In the genomic region with DNA sequence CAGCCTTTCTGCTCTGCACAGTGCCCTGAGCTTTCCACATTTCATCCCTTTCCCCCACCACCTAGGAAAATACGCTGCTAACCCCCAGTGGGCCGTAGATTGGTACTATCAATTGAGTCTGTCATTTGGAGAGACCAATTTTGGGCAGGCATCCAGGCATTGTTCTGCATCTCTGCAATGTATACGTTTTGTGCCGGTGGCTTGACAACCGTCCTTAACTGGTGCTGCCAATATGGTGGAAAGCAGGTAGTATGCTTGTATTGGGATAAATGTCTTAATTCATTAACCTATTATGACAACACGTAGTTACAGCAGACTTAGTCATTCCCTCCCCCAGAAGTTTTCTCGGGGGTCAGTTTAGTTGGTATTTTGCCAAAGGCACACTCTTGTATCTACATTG, we compare ENCODE assay signal across 9 cellular contexts. TPM values are rescaled to one million over a fixed set of nuclear protein-coding genes. Genes with fewer than 3 reads are reported as not detected.
DNase-seq lines count a peak whose midpoint lies in the region; ATAC-seq, FAIRE-seq and TF ChIP-seq lines count a peak whose summit lies in the region.
"Had no signal": no experiment of that assay in that cellular context is flagged by ENCODE, and none has a peak within 500 bp of the region (broad histone marks: within the 10 kb centered on the region; RNA-seq: fewer than 3 reads in every experiment).

No MANE protein-coding gene starts in this region.

- DNase-seq in Calu3 (no peak), HTR-8/SVneo (ENCODE audit: insufficient read length, low spot score) (no peak), mammary epithelial cell (no peak), nephron progenitor cell (no peak), NOMO-1 treated with DMSO at 0.1 percent for 48 hours (lab: John Stamatoyannopoulos, UW; ENCODE audit: unreplicated experiment) (no peak), left lung (no peak), SW 1271 (lab: John Stamatoyannopoulos, UW) (no peak)
- DNase-seq: colonic mucosa, GF-D8 had no signal

- H3K27ac ChIP-seq in mammary epithelial cell (ENCODE audit: insufficient read depth, low read depth, low read length) (no peak overlapping the region), left lung (no peak overlapping the region)
- H3K27ac ChIP-seq: colonic mucosa had no signal

- CTCF ChIA-PET in Calu3 (lab: Charles Lee): interaction anchor here (1.2 kb wide), 1 partner anchor 97 kb away, joined by 3 read pairs; no protein-coding TSS in a partner anchor
- CTCF ChIA-PET in mammary epithelial cell (lab: Charles Lee; ENCODE audit: low non-redundant PET): no interaction called here

- H2AFZ ChIP-seq in mammary epithelial cell (ENCODE audit: low read depth, low read length): no peak overlapping the region

- H3K27me3 Mint-ChIP-seq in Calu3 (ENCODE audit: unreplicated experiment) (peaks cover 66% of the 10 kb centered on the region), nephron progenitor cell (ENCODE audit: low read depth, poor library complexity) (peaks cover 95% of the 10 kb centered on the region)

- no peak for ATAC-seq in left lung

- H3K27me3 ChIP-seq in mammary epithelial cell (ENCODE audit: insufficient read depth, low read length) (peaks cover 14% of the 10 kb centered on the region), left lung (peaks cover 27 to 97% of the 10 kb centered on the region in 2 donors)

- H3K9me3 Mint-ChIP-seq in Calu3 (ENCODE audit: low read depth, unreplicated experiment): no peaks in the 10 kb centered on the region
- H3K9me3 Mint-ChIP-seq in nephron progenitor cell: peaks cover 8% of the 10 kb centered on the region

- H3K9ac ChIP-seq in mammary epithelial cell (ENCODE audit: insufficient read depth, low read length): no peak overlapping the region

- intact Hi-C loops in Calu3 (cut with micrococcal nuclease; ENCODE audit: unreplicated experiment): no loop called here
- intact Hi-C loops in mammary epithelial cell (cut with micrococcal nuclease): no loop called here
- intact Hi-C loops in left lung (cut with DNase I): no loop called here

- H3K4me2 ChIP-seq in mammary epithelial cell (ENCODE audit: insufficient read depth, low read depth, low read length): peak overlapping the region; percentile 100

- TF ChIP-seq CTCF in Calu3 (IDR thresholded peaks at IDR 0.05; ENCODE audit: unreplicated experiment) (no peak), mammary epithelial cell (conservative IDR thresholded peaks at IDR 0.05 in 1 of 2, IDR thresholded peaks at IDR 0.05 in 1 of 2; ENCODE audit: extremely low read depth in 1 of 2, insufficient read depth in 1 of 2, low read depth in 1 of 2, low read length in 2 of 2) (no peak), nephron progenitor cell (IDR thresholded peaks at IDR 0.05) (no peak), left lung (IDR thresholded peaks at IDR 0.05) (no peak)

- BruUV-seq in Calu3 (replicated peaks; lab: Mats Ljungman, UMichigan) (no TSS peak), mammary epithelial cell (replicated peaks; lab: Mats Ljungman, UMichigan) (no TSS peak)

- H3K4me1 Mint-ChIP-seq in Calu3 (ENCODE audit: low read depth, unreplicated experiment) (peaks cover 8% of the 10 kb centered on the region), nephron progenitor cell (peaks cover 25% of the 10 kb centered on the region)

- FAIRE-seq in HTR-8/SVneo (lab: Jason Lieb, UNC): peak; percentile 44

- dilution Hi-C loops in mammary epithelial cell (cut with HindIII; ENCODE audit: low sequenced_read_pairs): loop anchor here (5.0 kb wide), 1 partner anchor 45 kb away; no protein-coding TSS in a partner anchor

- H3K9me3 ChIP-seq in mammary epithelial cell (replicated peaks; ENCODE audit: insufficient read depth, low read length) (no peaks in the 10 kb centered on the region), left lung (no peaks in the 10 kb centered on the region)
- H3K9me3 ChIP-seq: colonic mucosa had no signal

- H3K4me3 ChIP-seq in mammary epithelial cell (replicated peaks in 1 of 3; ENCODE audit: insufficient read depth in 1 of 3, low read depth in 2 of 3, low read length in 3 of 3): no peak overlapping the region
- peak overlapping the region in 1 of 2 donors; percentile 50 for H3K4me3 ChIP-seq in left lung

- H3K27ac Mint-ChIP-seq in Calu3 (ENCODE audit: unreplicated experiment) (no peak overlapping the region), nephron progenitor cell (no peak overlapping the region)

- H3K4me1 ChIP-seq in mammary epithelial cell (ENCODE audit: insufficient read depth, low read length) (peaks cover 12% of the 10 kb centered on the region), left lung (peaks cover 10 to 19% of the 10 kb centered on the region in 2 donors)
- H3K4me1 ChIP-seq: colonic mucosa had no signal

- H3K36me3 Mint-ChIP-seq in Calu3 (ENCODE audit: insufficient read depth, unreplicated experiment): peaks cover 14% of the 10 kb centered on the region
- H3K36me3 Mint-ChIP-seq in nephron progenitor cell (ENCODE audit: low read depth): no peaks in the 10 kb centered on the region

- H3K36me3 ChIP-seq in mammary epithelial cell (ENCODE audit: insufficient read depth, low read length) (no peaks in the 10 kb centered on the region), left lung (no peaks in the 10 kb centered on the region)
- H3K36me3 ChIP-seq: colonic mucosa had no signal

- WGBS in mammary epithelial cell (ENCODE audit: low coverage, missing lambda C conversion rate): 3% methylated on average over 7 of the region's 7 CpGs

- no peaks in the 10 kb centered on the region for H3K79me2 ChIP-seq in mammary epithelial cell (ENCODE audit: insufficient read depth, low read length)

- H4K20me1 ChIP-seq in mammary epithelial cell (ENCODE audit: insufficient read depth, low read length): no peaks in the 10 kb centered on the region

- in situ Hi-C loops in mammary epithelial cell (cut with MboI; ENCODE audit: low sequenced_read_pairs in 2 of 2): no loop called here

- H3K4me3 Mint-ChIP-seq in Calu3 (ENCODE audit: low read depth, unreplicated experiment) (peak overlapping the region; percentile 82), nephron progenitor cell (peak overlapping the region; percentile 90)

RNA-seq across cellular contexts. Expression of a gene that starts 1.3 kb away (rescaled TPM):
- 0.35 TPM in 1 of 2 replicates, not detected in the other for total RNA-seq in Calu3 (2022)
- under 1 TPM; 0.17 to 0.21 TPM for total RNA-seq in mammary epithelial cell
- 0.03 TPM for polyA plus RNA-seq in mammary epithelial cell
- polyA minus RNA-seq in mammary epithelial cell: not detected
- total RNA-seq in left lung: 1 to 10 TPM in 1 of 2 donors, under 1 TPM in 1; 0.96 to 1.0 TPM

RNA-seq across cellular contexts. Expression of a gene that starts 26.7 kb away (rescaled TPM):
- total RNA-seq in Calu3 (2022) (6.2 and 6.8 TPM in 2 replicates), mammary epithelial cell (1 to 10 TPM; 6.3 to 8.8 TPM), left lung (1 to 10 TPM; 6.5 to 7.6 TPM)
- 3.9 TPM for polyA plus RNA-seq in mammary epithelial cell
- polyA minus RNA-seq in mammary epithelial cell: 5.8 TPM
